ENCODE assay signal across 8 cellular contexts in genomic region chr19:8194528-8195275, GRCh38. TPM values are rescaled to one million over a fixed set of nuclear protein-coding genes. Genes with fewer than 3 reads are reported as not detected.
DNase-seq lines count a peak whose midpoint lies in the region; ATAC-seq and FAIRE-seq lines count a peak whose summit lies in the region.

No MANE protein-coding gene starts in this region.

- H3K27me3 Mint-ChIP-seq in naive B cell: no peaks in the 10 kb centered on the region

- peaks cover 52 to 81% (median 73%) of the 10 kb centered on the region in 3 donors for H3K4me1 Mint-ChIP-seq in naive B cell

- H3K36me3 Mint-ChIP-seq in activated naive CD4-positive, alpha-beta T cell treated with anti-CD3 and anti-CD28 coated beads, Interleukin-2, amount 50 U/mL, for 72 hours: no peaks in the 10 kb centered on the region
- no peaks in the 10 kb centered on the region for H3K36me3 Mint-ChIP-seq in naive B cell

- ATAC-seq in activated naive CD4-positive, alpha-beta T cell treated with anti-CD3 and anti-CD28 coated beads, Interleukin-2, amount 50 U/mL, for 72 hours: peak; percentile 51 to 60
- ATAC-seq in naive B cell (ENCODE audit: low read depth in 2 of 2) (peak; percentile 21 to 22), GM19455 (IDR thresholded peaks at IDR 0.05; ENCODE audit: unreplicated experiment) (no peak), HG03457 (IDR thresholded peaks at IDR 0.05; ENCODE audit: unreplicated experiment) (no peak)

- FAIRE-seq in HTR-8/SVneo (lab: Jason Lieb, UNC): no peak

- DNase-seq in GF-D8 (lab: John Stamatoyannopoulos, UW) (peak; percentile 56), SKM-1 treated with dmso at 0.1 percent for 144 hours (lab: John Stamatoyannopoulos, UW; ENCODE audit: unreplicated experiment) (peak; percentile 22), naive B cell (peak; percentile 75), HTR-8/SVneo (ENCODE audit: insufficient read length, low spot score) (no peak), NK-92 (lab: John Stamatoyannopoulos, UW; ENCODE audit: unreplicated experiment) (no peak)
- DNase-seq in activated naive CD4-positive, alpha-beta T cell treated with anti-CD3 and anti-CD28 coated beads, Interleukin-2, amount 50 U/mL, for 72 hours (ENCODE audit: low spot score in 2 of 2): peak; percentile 29 to 59

- H3K27ac Mint-ChIP-seq in activated naive CD4-positive, alpha-beta T cell treated with anti-CD3 and anti-CD28 coated beads, Interleukin-2, amount 50 U/mL, for 72 hours: peak overlapping the region; percentile 62 to 86
- H3K27ac Mint-ChIP-seq in naive B cell: peak overlapping the region; percentile 96 to 100 (median 100)

- no peaks in the 10 kb centered on the region for H3K9me3 Mint-ChIP-seq in activated naive CD4-positive, alpha-beta T cell treated with anti-CD3 and anti-CD28 coated beads, Interleukin-2, amount 50 U/mL, for 72 hours
- peaks cover 0 to 7% (median 3%) of the 10 kb centered on the region in 7 donors for H3K9me3 Mint-ChIP-seq in naive B cell

- peak overlapping the region; percentile 71 to 95 (median 84) for H3K4me3 Mint-ChIP-seq in naive B cell

RNA-seq across cellular contexts. Expression of gene CERS4, which starts 14.5 kb away (rescaled TPM):
- 10 to 100 TPM; 18.4 to 22.4 TPM for total RNA-seq in activated naive CD4-positive, alpha-beta T cell treated with anti-CD3 and anti-CD28 coated beads, Interleukin-2, amount 50 U/mL, for 72 hours
- 10 to 100 TPM; 36.3 to 53.3 (median 43.7) TPM for polyA plus RNA-seq in naive B cell (ENCODE audit: low read depth in 6 of 6)

RNA-seq across cellular contexts. Expression of gene FBN3, which starts 45.3 kb away (rescaled TPM):
- total RNA-seq in activated naive CD4-positive, alpha-beta T cell treated with anti-CD3 and anti-CD28 coated beads, Interleukin-2, amount 50 U/mL, for 72 hours: under 1 TPM in 1 of 2 donors, not detected in 1; 0.02 TPM
- polyA plus RNA-seq in naive B cell (ENCODE audit: low read depth in 6 of 6): not detected

Comparison
In these comparisons a context has a peak if more than half of its experiments do, and no peak if none do; other contexts are left out.
1. DNase-seq: peak in GF-D8 (single experiment), SKM-1 treated with dmso at 0.1 percent for 144 hours (single experiment), activated naive CD4-positive, alpha-beta T cell treated with anti-CD3 and anti-CD28 coated beads, Interleukin-2, amount 50 U/mL, for 72 hours (2 of 2) and naive B cell (single experiment); none in HTR-8/SVneo (single experiment) and NK-92 (single experiment).
2. ATAC-seq: peak in activated naive CD4-positive, alpha-beta T cell treated with anti-CD3 and anti-CD28 coated beads, Interleukin-2, amount 50 U/mL, for 72 hours (2 of 2) and naive B cell (2 of 2); none in GM19455 (single experiment) and HG03457 (single experiment).